In the genomic region with DNA sequence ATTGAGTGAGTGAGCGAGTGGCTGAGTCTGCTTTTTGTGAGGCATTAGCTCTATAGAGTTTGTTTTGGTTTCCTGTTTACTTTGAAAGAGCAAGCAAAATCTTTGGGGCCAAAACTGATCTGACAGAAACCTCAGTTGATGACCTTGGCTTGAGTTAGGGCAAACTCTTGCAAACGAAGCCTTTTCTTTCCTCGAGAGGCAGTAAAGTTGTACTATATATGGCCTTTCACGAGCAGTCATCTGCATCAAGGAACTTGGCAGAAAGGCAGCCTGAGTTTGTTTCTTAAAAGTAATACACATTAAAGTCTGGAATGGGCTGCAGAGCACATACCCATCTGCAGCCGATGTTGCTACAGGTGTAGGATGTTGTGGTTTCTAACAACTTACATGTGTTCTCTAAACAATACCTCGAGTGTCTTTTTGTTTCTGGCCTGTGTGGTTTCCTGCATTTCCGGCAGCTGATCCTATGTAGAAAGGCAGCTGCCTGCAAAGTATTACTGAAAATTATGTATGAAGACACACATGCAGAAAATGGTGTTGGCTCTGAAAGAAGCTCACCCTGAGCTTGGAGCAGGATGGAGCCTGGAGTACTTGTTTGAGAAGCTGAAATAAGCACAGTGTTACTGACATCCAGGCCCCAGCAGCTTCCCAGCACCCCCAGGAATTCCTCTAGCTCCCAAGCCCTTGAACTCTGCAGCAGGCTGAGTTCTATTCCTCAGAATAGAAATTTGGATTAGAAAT, we compare ENCODE assay signal across 10 cellular contexts.
A peak's percentile ranks its signal among the peaks of the same experiment; 100 is the strongest.
DNase-seq lines count a peak whose midpoint lies in the region; ATAC-seq and TF ChIP-seq lines count a peak whose summit lies in the region.
"Had no signal": no experiment of that assay in that cellular context is flagged by ENCODE, and none has a peak within 500 bp of the region (broad histone marks: within the 10 kb centered on the region; RNA-seq: fewer than 3 reads in every experiment).

No MANE protein-coding gene starts in this region.

- H3K27me3 Mint-ChIP-seq in memory B cell: peaks cover 11% of the 10 kb centered on the region

- H3K36me3 Mint-ChIP-seq in memory B cell: peaks cover 6% of the 10 kb centered on the region

- H3K9ac ChIP-seq in OCI-LY3 (ENCODE audit: low read length): no peak overlapping the region
- H3K9ac ChIP-seq: parathyroid adenoma had no signal

- H3K27ac Mint-ChIP-seq in memory B cell: no peak overlapping the region
- H3K27ac Mint-ChIP-seq: activated naive CD4-positive, alpha-beta T cell treated with anti-CD3 and anti-CD28 coated beads, Interleukin-2, amount 50 U/mL, for 24 hours had no signal

- H3K4me2 ChIP-seq in OCI-LY3 (ENCODE audit: low read length): no peak overlapping the region

- no peaks in the 10 kb centered on the region for H3K36me3 ChIP-seq in OCI-LY3 (replicated peaks; ENCODE audit: low read depth, low read length)
- H3K36me3 ChIP-seq in A673 (ENCODE audit: insufficient read depth, low read length, poor library complexity, severe bottlenecking): no peaks in the 10 kb centered on the region
- H3K36me3 ChIP-seq in gastrocnemius medialis: no peaks in the 10 kb centered on the region

- peak overlapping the region; percentile 30; the same call in 1 of the 2 replicates for H2AFZ ChIP-seq in OCI-LY3 (ENCODE audit: low read depth, low read length)
- H2AFZ ChIP-seq: parathyroid adenoma had no signal

- H3K27me3 ChIP-seq in OCI-LY3 (ENCODE audit: low read depth, low read length) (no peaks in the 10 kb centered on the region; the same call in 1 of the 2 replicates), A673 (replicated peaks; ENCODE audit: insufficient read depth, low read depth, low read length, poor library complexity) (no peaks in the 10 kb centered on the region), gastrocnemius medialis (peaks cover 12 to 33% (median 15%) of the 10 kb centered on the region in 3 donors)

- H3K4me3 Mint-ChIP-seq in memory B cell: no peak overlapping the region

- ATAC-seq in HG02981 (IDR thresholded peaks at IDR 0.05; ENCODE audit: unreplicated experiment): peak; percentile 93
- ATAC-seq in memory B cell (ENCODE audit: low read depth): peak; percentile 90
- ATAC-seq in gastrocnemius medialis: no peak

- CTCF ChIA-PET in A673 (lab: Charles Lee): no interaction called here

- no peaks in the 10 kb centered on the region for H4K20me1 ChIP-seq in OCI-LY3 (ENCODE audit: insufficient read depth, low read length)

- BruUV-seq in A673 (replicated peaks; lab: Mats Ljungman, UMichigan): no TSS peak

- TF ChIP-seq POLR2A in gastrocnemius medialis (IDR thresholded peaks at IDR 0.05): no peak

- DNase-seq in stimulated activated CD4-positive, alpha-beta T cell treated with anti-CD3 and anti-CD28 coated beads, TNF-alpha, amount 100 ng/mL, for 1 hour (ENCODE audit: low read depth in 3 of 3, low spot score in 1 of 3): peak in 2 of 3 donors; percentile 7 to 28
- no peak for DNase-seq in stimulated activated CD4-positive, alpha-beta T cell treated with anti-CD3 and anti-CD28 coated beads, Interleukin-2, amount 100 ng/mL, for 48 hours
- peak in 1 of 2 donors; percentile 15 for DNase-seq in memory B cell (ENCODE audit: low spot score in 2 of 2)
- DNase-seq in inferior parietal cortex (ENCODE audit: extremely low spot score): no peak
- no peak for DNase-seq in A673 (ENCODE audit: low spot score)
- DNase-seq in gastrocnemius medialis: no peak

- H3K9me3 Mint-ChIP-seq in memory B cell: peaks cover 10% of the 10 kb centered on the region

- no peaks in the 10 kb centered on the region for H3K79me2 ChIP-seq in OCI-LY3 (ENCODE audit: low read length)
- H3K79me2 ChIP-seq: parathyroid adenoma had no signal

- in situ Hi-C loops in gastrocnemius medialis (cut with MboI; ENCODE audit: low sequenced_read_pairs in 4 of 4): no loop called here

- POLR2A ChIA-PET in A673 (lab: Charles Lee; ENCODE audit: low non-redundant PET): no interaction called here

- H3K27ac ChIP-seq in OCI-LY3 (ENCODE audit: low read length) (no peak overlapping the region), A673 (ENCODE audit: low read depth, low read length, poor library complexity, severe bottlenecking) (no peak overlapping the region), gastrocnemius medialis (no peak overlapping the region)
- H3K27ac ChIP-seq: parathyroid adenoma had no signal

- H3K9me3 ChIP-seq in OCI-LY3 (ENCODE audit: insufficient read depth, low read length) (peaks cover 6% of the 10 kb centered on the region; the same call in 1 of the 2 replicates), A673 (ENCODE audit: low read depth, low read length, poor library complexity, severe bottlenecking) (peaks cover 20% of the 10 kb centered on the region), gastrocnemius medialis (peaks cover 0 to 4% (median 0%) of the 10 kb centered on the region in 3 donors)

- intact Hi-C loops in A673 (cut with micrococcal nuclease; ENCODE audit: unreplicated experiment) (no loop called here), gastrocnemius medialis (cut with DNase I; ENCODE audit: low total_unique reads) (no loop called here)

- H3K4me1 ChIP-seq in OCI-LY3 (ENCODE audit: low read length) (peaks cover 5% of the 10 kb centered on the region), A673 (ENCODE audit: insufficient read depth, low read length, poor library complexity, severe bottlenecking) (no peaks in the 10 kb centered on the region), gastrocnemius medialis (no peaks in the 10 kb centered on the region)
- H3K4me1 ChIP-seq: parathyroid adenoma had no signal

- TF ChIP-seq CTCF in OCI-LY3 (IDR thresholded peaks at IDR 0.05; ENCODE audit: low read depth, low read length): no peak
- TF ChIP-seq CTCF in A673 (conservative IDR thresholded peaks at IDR 0.05; ENCODE audit: low read depth, low read length): no peak
- TF ChIP-seq CTCF in gastrocnemius medialis (IDR thresholded peaks at IDR 0.05 in 4 of 5, conservative IDR thresholded peaks at IDR 0.05 in 1 of 5): no peak

- H3K4me1 Mint-ChIP-seq in memory B cell: peaks cover 7% of the 10 kb centered on the region

- H3K4me3 ChIP-seq in OCI-LY3 (ENCODE audit: low read length) (no peak overlapping the region), A673 (ENCODE audit: low read depth, low read length, poor library complexity, severe bottlenecking) (no peak overlapping the region), gastrocnemius medialis (no peak overlapping the region)

Comparison
In these comparisons a context has a peak if more than half of its experiments do, and no peak if none do; other contexts are left out.
1. DNase-seq: peak in stimulated activated CD4-positive, alpha-beta T cell treated with anti-CD3 and anti-CD28 coated beads, TNF-alpha, amount 100 ng/mL, for 1 hour (2 of 3); none in stimulated activated CD4-positive, alpha-beta T cell treated with anti-CD3 and anti-CD28 coated beads, Interleukin-2, amount 100 ng/mL, for 48 hours (0 of 2), inferior parietal cortex (single experiment), A673 (single experiment) and gastrocnemius medialis (0 of 2).
2. ATAC-seq: peak in HG02981 (single experiment) and memory B cell (single experiment); none in gastrocnemius medialis (0 of 2).